Comparison of ENCODE assay signal across 7 cellular contexts in the genomic region with DNA sequence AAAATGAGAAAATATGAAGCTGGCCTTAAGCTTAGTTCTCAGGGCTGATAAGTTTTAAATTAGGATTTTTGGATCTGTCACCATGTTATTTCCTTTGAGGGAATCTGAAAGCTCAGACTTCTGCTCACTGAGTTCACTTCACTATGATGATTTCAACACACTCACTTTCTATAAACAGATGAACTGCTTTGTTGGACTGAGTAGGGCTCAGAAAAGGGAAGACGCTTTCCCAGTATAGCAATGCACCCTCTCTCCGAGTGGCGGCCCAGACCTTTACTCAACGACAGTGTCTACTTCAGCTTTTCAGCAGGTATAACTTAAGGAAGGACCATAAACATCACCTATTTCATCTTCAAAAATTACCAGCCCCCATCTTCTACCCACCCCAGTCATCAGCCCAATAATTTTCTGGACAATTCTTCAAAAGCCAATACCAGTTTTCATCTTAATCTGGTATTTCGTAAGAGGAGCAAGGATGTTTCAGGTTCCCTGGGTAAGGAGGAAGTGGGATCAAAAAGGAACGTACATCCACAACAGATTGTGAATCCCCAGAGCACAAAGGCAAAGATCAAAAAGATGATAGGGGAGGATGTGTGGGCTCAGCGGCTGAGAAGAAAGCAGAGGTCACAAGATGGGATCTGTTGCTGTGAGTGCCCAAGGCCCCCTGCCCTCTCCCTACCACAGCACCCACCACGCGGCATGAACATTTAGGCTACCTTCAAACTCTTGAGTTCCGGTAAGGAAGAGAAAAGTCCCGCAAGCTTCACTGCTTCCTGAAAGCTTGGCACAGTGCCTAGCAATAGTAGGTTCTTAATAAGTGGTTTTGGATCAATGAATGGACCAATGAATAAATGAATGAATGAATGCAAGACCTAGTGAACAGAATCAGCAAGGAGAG. TPM values are rescaled to one million over a fixed set of nuclear protein-coding genes. Genes with fewer than 3 reads are reported as not detected.
DNase-seq lines count a peak whose midpoint lies in the region; ATAC-seq and TF ChIP-seq lines count a peak whose summit lies in the region.

No MANE protein-coding gene starts in this region.

- intact Hi-C loops in left cardiac atrium (cut with DNase I) (no loop called here), PC-3 (cut with micrococcal nuclease) (no loop called here)

- H3K27me3 ChIP-seq in subcutaneous abdominal adipose tissue (ENCODE audit: control insufficient read depth in 5 of 5, insufficient read depth in 4 of 5, low read length in 5 of 5) (no peaks in the 10 kb centered on the region), HAP-1 (ENCODE audit: low read depth) (no peaks in the 10 kb centered on the region), PC-3 (ENCODE audit: low read length) (no peaks in the 10 kb centered on the region)

- POLR2A ChIA-PET in PC-3 (lab: Charles Lee; ENCODE audit: unreplicated experiment): no interaction called here

- no peak overlapping the region for H2AFZ ChIP-seq in PC-3 (ENCODE audit: low read length)

- peaks cover 8 to 54% (median 38%) of the 10 kb centered on the region in 5 donors for H3K4me1 ChIP-seq in subcutaneous abdominal adipose tissue (ENCODE audit: control insufficient read depth in 5 of 5, insufficient read depth in 5 of 5, low read length in 5 of 5)
- H3K4me1 ChIP-seq in HAP-1: peaks cover 6% of the 10 kb centered on the region
- H3K4me1 ChIP-seq in PC-3 (ENCODE audit: insufficient read depth, low read length): no peaks in the 10 kb centered on the region

- H4K20me1 ChIP-seq in PC-3 (ENCODE audit: low read length): no peaks in the 10 kb centered on the region

- no peaks in the 10 kb centered on the region for H3K9me2 ChIP-seq in PC-3 (replicated peaks; ENCODE audit: low read length)

- no peak overlapping the region for H3K4me2 ChIP-seq in PC-3 (ENCODE audit: low read length)

- no peak for TF ChIP-seq CTCF in PC-3 (conservative IDR thresholded peaks at IDR 0.05; ENCODE audit: low read depth, low read length)

- H3K27ac ChIP-seq in subcutaneous abdominal adipose tissue (ENCODE audit: low read depth, low read length): peak overlapping the region; percentile 77
- no peak overlapping the region for H3K27ac ChIP-seq in PC-3 (ENCODE audit: low read length)

- no peaks in the 10 kb centered on the region for H3K79me2 ChIP-seq in PC-3 (ENCODE audit: low read length)

- ATAC-seq in HG03095 (IDR thresholded peaks at IDR 0.05; ENCODE audit: unreplicated experiment): peak; percentile 28
- ATAC-seq in left cardiac atrium: peak; percentile 54 to 61
- no peak for ATAC-seq in PC-3

- in situ Hi-C loops in HAP-1 (cut with MboI; ENCODE audit: low sequenced_read_pairs): no loop called here

- BruUV-seq in PC-3 (replicated peaks; lab: Mats Ljungman, UMichigan): no TSS peak

- H3F3A ChIP-seq in PC-3 (ENCODE audit: low read length, unreplicated experiment): no peaks in the 10 kb centered on the region

- H3K9ac ChIP-seq in subcutaneous abdominal adipose tissue (ENCODE audit: low read length in 5 of 5): no peak overlapping the region
- no peak overlapping the region for H3K9ac ChIP-seq in PC-3 (ENCODE audit: low read length)

- CTCF ChIA-PET in PC-3 (lab: Charles Lee): no interaction called here

- no peaks in the 10 kb centered on the region for H3K9me3 ChIP-seq in subcutaneous abdominal adipose tissue (ENCODE audit: control insufficient read depth in 5 of 5, low read length in 5 of 5)
- H3K9me3 ChIP-seq in HAP-1: no peaks in the 10 kb centered on the region
- no peaks in the 10 kb centered on the region for H3K9me3 ChIP-seq in PC-3 (ENCODE audit: low read length)

- no peaks in the 10 kb centered on the region for H3K36me3 ChIP-seq in subcutaneous abdominal adipose tissue (ENCODE audit: control insufficient read depth in 5 of 5, insufficient read depth in 5 of 5, low read length in 5 of 5)
- no peaks in the 10 kb centered on the region for H3K36me3 ChIP-seq in HAP-1 (replicated peaks)
- H3K36me3 ChIP-seq in PC-3 (ENCODE audit: low read depth, low read length): no peaks in the 10 kb centered on the region

- H3K4me3 ChIP-seq in subcutaneous abdominal adipose tissue (ENCODE audit: low read depth in 1 of 5, low read length in 5 of 5) (peak overlapping the region in 1 of 5 donors; percentile 26), HAP-1 (no peak overlapping the region), PC-3 (ENCODE audit: low read length) (no peak overlapping the region)

- DNase-seq in activated CD4-positive, alpha-beta T cell treated with anti-CD3 and anti-CD28 coated beads for 48 hours: peak; percentile 66
- no peak for DNase-seq in left cardiac atrium
- no peak for DNase-seq in HAP-1 (ENCODE audit: low spot score in 2 of 2)
- no peak for DNase-seq in PC-3
- DNase-seq in COR-L47 (lab: John Stamatoyannopoulos, UW): no peak

RNA-seq across cellular contexts. Expression of a gene that starts 41.9 kb away (rescaled TPM):
- total RNA-seq in left cardiac atrium (10 to 100 TPM; 15.2 to 16.4 TPM), PC-3 (2014; rRNA removed) (9.8 and 10.7 TPM in 2 replicates)
